In the genomic region with DNA sequence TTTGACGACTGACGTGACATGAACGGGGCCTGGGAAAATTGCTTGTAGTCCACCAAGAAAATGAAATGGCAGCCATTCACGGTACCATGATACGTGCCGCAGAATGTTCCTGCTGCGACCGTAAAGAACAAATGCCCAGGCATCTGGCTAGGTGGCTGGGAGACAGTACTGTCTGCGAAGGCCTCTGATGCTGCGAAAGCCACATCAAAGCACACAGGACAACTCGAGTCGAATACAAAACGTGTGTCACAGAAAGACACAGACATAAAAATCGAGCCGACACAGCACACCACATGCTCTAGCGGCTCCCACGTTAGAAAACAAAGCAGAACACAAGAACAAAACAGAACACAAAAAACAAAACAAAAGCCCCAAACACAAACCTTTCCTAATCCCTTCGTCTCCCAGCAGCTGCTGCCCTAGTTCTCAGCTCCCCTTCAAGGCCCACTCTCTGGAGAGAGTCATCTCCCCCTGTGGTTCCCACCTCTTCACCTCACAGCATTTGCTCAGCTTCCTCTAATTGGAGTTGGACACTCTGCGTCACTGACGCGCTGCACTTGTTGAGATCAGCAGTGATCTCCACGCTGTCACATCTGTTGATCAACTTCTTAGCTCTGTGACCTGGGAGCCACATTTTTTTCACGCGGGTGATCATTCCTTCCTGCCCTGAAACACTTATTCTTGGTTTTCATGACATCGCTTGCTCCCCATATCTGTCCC, we compare ENCODE assay signal across 9 cellular contexts.
A peak's percentile ranks its signal among the peaks of the same experiment; 100 is the strongest.
DNase-seq lines count a peak whose midpoint lies in the region; ATAC-seq and TF ChIP-seq lines count a peak whose summit lies in the region.
"Had no signal": no experiment of that assay in that cellular context is flagged by ENCODE, and none has a peak within 500 bp of the region (broad histone marks: within the 10 kb centered on the region; RNA-seq: fewer than 3 reads in every experiment).

No MANE protein-coding gene starts in this region.

- H3K27me3 Mint-ChIP-seq in CD14-positive monocyte (ENCODE audit: low read depth in 3 of 3), result no peaks in the 10 kb centered on the region
- no peaks in the 10 kb centered on the region for H3K27me3 Mint-ChIP-seq in WTC11 (ENCODE audit: low read depth)
- no peaks in the 10 kb centered on the region for H3K27me3 Mint-ChIP-seq in activated naive CD4-positive, alpha-beta T cell treated with anti-CD3 and anti-CD28 coated beads, Interleukin-2, amount 50 U/mL, for 24 hours
- no peaks in the 10 kb centered on the region for H3K27me3 Mint-ChIP-seq in chondrocyte (ENCODE audit: low read depth)

- H3K4me1 Mint-ChIP-seq in CD14-positive monocyte (peaks cover 37% of the 10 kb centered on the region), WTC11 (no peaks in the 10 kb centered on the region), chondrocyte (ENCODE audit: low read depth) (peaks cover 7% of the 10 kb centered on the region)
- H3K4me1 Mint-ChIP-seq in activated naive CD4-positive, alpha-beta T cell treated with anti-CD3 and anti-CD28 coated beads, Interleukin-2, amount 50 U/mL, for 24 hours, result peaks cover 77% of the 10 kb centered on the region

- H3K36me3 ChIP-seq in right atrium auricular region, result peaks cover 12% of the 10 kb centered on the region
- H3K36me3 ChIP-seq: ovary had no signal

- CTCF ChIA-PET in WTC11 (lab: Charles Lee), result no interaction called here

- peaks cover 71 to 73% of the 10 kb centered on the region in 2 donors for H3K36me3 Mint-ChIP-seq in CD14-positive monocyte
- peaks cover 5% of the 10 kb centered on the region for H3K36me3 Mint-ChIP-seq in WTC11
- peaks cover 10% of the 10 kb centered on the region for H3K36me3 Mint-ChIP-seq in activated naive CD4-positive, alpha-beta T cell treated with anti-CD3 and anti-CD28 coated beads, Interleukin-2, amount 50 U/mL, for 24 hours
- peaks cover 15% of the 10 kb centered on the region for H3K36me3 Mint-ChIP-seq in chondrocyte (ENCODE audit: low read depth)

- H3K4me3 ChIP-seq in right atrium auricular region, result no peak overlapping the region
- H3K4me3 ChIP-seq: ovary had no signal

- DNase-seq in CD14-positive monocyte (ENCODE audit: low spot score) (peak; percentile 60), WTC11 (ENCODE audit: low spot score) (no peak), chondrocyte (ENCODE audit: low spot score) (no peak), KG1 (lab: John Stamatoyannopoulos, UW) (no peak), right atrium auricular region (ENCODE audit: low spot score) (no peak), HK-2 (ENCODE audit: unreplicated experiment) (no peak)
- peak; percentile 42 to 47 for DNase-seq in stimulated activated CD4-positive, alpha-beta T cell treated with anti-CD3 and anti-CD28 coated beads, Interleukin-12 subunit alpha, Interleukin-12 subunit beta, amount 100 ng/mL, for 24 hours (ENCODE audit: low read depth in 2 of 2)
- DNase-seq: ovary had no signal

- POLR2A ChIA-PET in WTC11 (lab: Charles Lee), result interaction anchor here (0.5 kb wide), 1 partner anchor 276 kb away, joined by 3 read pairs; the partner anchor contains the start of gene LUC7L2

- H3K9me3 Mint-ChIP-seq in CD14-positive monocyte, result peaks cover 0 to 5% (median 0%) of the 10 kb centered on the region in 7 donors
- peaks cover 4% of the 10 kb centered on the region; the same call in 1 of the 2 replicates for H3K9me3 Mint-ChIP-seq in WTC11
- H3K9me3 Mint-ChIP-seq in activated naive CD4-positive, alpha-beta T cell treated with anti-CD3 and anti-CD28 coated beads, Interleukin-2, amount 50 U/mL, for 24 hours, result no peaks in the 10 kb centered on the region
- peaks cover 8% of the 10 kb centered on the region for H3K9me3 Mint-ChIP-seq in chondrocyte (ENCODE audit: low read depth)

- H3K4me3 Mint-ChIP-seq in CD14-positive monocyte (no peak overlapping the region), WTC11 (no peak overlapping the region), chondrocyte (ENCODE audit: unreplicated experiment) (no peak overlapping the region)
- H3K4me3 Mint-ChIP-seq in activated naive CD4-positive, alpha-beta T cell treated with anti-CD3 and anti-CD28 coated beads, Interleukin-2, amount 50 U/mL, for 24 hours, result peak overlapping the region; percentile 87

- intact Hi-C loops in CD14-positive monocyte (cut with micrococcal nuclease), result no loop called here

- H3K9me3 ChIP-seq in right atrium auricular region, result no peaks in the 10 kb centered on the region
- H3K9me3 ChIP-seq: ovary had no signal

- no peaks in the 10 kb centered on the region for H3K27me3 ChIP-seq in right atrium auricular region
- H3K27me3 ChIP-seq: ovary had no signal

- no peak for ATAC-seq in WTC11

- H3K4me1 ChIP-seq in right atrium auricular region, result peaks cover 0 to 16% of the 10 kb centered on the region in 2 donors

- H3K27ac Mint-ChIP-seq in CD14-positive monocyte (peak overlapping the region in 5 of 7 donors; percentile 0 to 82 (median 55)), WTC11 (peak overlapping the region; percentile 35; the same call in 1 of the 2 replicates), chondrocyte (ENCODE audit: unreplicated experiment) (no peak overlapping the region)
- peak overlapping the region; percentile 96 for H3K27ac Mint-ChIP-seq in activated naive CD4-positive, alpha-beta T cell treated with anti-CD3 and anti-CD28 coated beads, Interleukin-2, amount 50 U/mL, for 24 hours

- H3K27ac ChIP-seq in right atrium auricular region, result no peak overlapping the region
- H3K27ac ChIP-seq: ovary had no signal

- TF ChIP-seq CTCF in CD14-positive monocyte (IDR thresholded peaks at IDR 0.05) (no peak), WTC11 (IDR thresholded peaks at IDR 0.05) (no peak), chondrocyte (IDR thresholded peaks at IDR 0.05) (no peak), right atrium auricular region (IDR thresholded peaks at IDR 0.05) (no peak)

TF ChIP-seq in WTC11, 78 proteins besides CTCF, POLR2A, EP300 and RAD21:
- TF ChIP-seq USF2 (CRISPR knock-in tag; IDR thresholded peaks at IDR 0.05) (no peak), ZNF532 (CRISPR knock-in tag; IDR thresholded peaks at IDR 0.05; ENCODE audit: borderline replicate concordance) (no peak), HMGA2 (CRISPR knock-in tag; IDR thresholded peaks at IDR 0.05) (no peak)

Comparison
In these comparisons a context has a peak if more than half of its experiments do, and no peak if none do; other contexts are left out.
1. DNase-seq: peak in CD14-positive monocyte (single experiment) and stimulated activated CD4-positive, alpha-beta T cell treated with anti-CD3 and anti-CD28 coated beads, Interleukin-12 subunit alpha, Interleukin-12 subunit beta, amount 100 ng/mL, for 24 hours (2 of 2); none in WTC11 (single experiment), chondrocyte (single experiment), KG1 (single experiment), right atrium auricular region (single experiment) and HK-2 (single experiment).